ENCODE assay signal across 8 cellular contexts in the genomic region with DNA sequence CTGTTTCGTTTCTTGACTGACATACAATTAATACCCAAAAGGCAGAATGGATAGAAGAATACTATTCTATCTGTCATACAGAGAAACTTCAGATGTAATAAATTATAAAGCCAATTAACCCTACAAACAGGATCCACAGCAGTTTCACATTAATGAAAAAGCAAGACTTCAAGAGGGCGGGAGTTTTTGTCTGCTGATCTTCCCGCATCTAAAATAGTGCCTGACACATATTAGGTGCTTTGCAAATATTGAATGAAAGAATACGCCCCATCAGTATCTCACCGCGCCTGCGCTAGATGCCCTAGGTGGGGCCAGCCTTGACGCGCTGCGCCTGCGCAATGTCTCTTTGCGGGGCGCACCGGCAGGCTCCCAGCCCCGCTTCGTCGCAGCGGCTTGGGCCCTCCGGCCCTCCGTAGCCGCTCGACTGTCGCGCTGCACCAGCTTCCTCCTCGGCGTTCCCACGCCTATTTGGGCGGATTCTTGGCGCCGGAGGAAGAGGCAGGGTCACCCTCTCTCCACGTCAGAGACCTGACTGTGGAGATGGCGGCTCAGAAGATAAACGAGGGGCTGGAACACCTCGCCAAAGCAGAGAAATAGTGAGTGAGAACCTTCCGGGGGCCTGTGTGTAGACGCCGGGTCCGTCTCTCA. TPM values are rescaled to one million over a fixed set of nuclear protein-coding genes. Genes with fewer than 3 reads are reported as not detected.
DNase-seq lines count a peak whose midpoint lies in the region; ATAC-seq and TF ChIP-seq lines count a peak whose summit lies in the region.

A gene (plus strand): TSS at position 465 of the 648 bp plus-strand sequence. CDS start 76 bp downstream, at position 541.

- H3K36me3 ChIP-seq in HAP-1 (replicated peaks) (no peaks in the 10 kb centered on the region), MM.1S (replicated peaks; ENCODE audit: insufficient read depth, low read length) (no peaks in the 10 kb centered on the region), SJCRH30 (no peaks in the 10 kb centered on the region), neural progenitor cell (no peaks in the 10 kb centered on the region)

- peaks cover 9% of the 10 kb centered on the region; the same call in 1 of the 2 replicates for H3F3A ChIP-seq in MM.1S (ENCODE audit: insufficient read depth, low read length)
- H3F3A ChIP-seq in neural progenitor cell (ENCODE audit: low read depth): peaks cover 9% of the 10 kb centered on the region

- TF ChIP-seq CTCF in MM.1S (IDR thresholded peaks at IDR 0.05; ENCODE audit: low read length): no peak
- TF ChIP-seq CTCF in foreskin keratinocyte (conservative IDR thresholded peaks at IDR 0.05): no peak
- no peak for TF ChIP-seq CTCF in neural progenitor cell (IDR thresholded peaks at IDR 0.05)

- H4K20me1 ChIP-seq in MM.1S (ENCODE audit: insufficient read depth, low read length) (peaks cover 5% of the 10 kb centered on the region; the same call in 1 of the 2 replicates), neural progenitor cell (ENCODE audit: low read depth) (peaks cover 25% of the 10 kb centered on the region)

- peak; percentile 81 for ATAC-seq in foreskin keratinocyte

- H3K36me3 Mint-ChIP-seq in neural progenitor cell: peaks cover 3% of the 10 kb centered on the region

- H2AFZ ChIP-seq in MM.1S (ENCODE audit: low read length) (peak within 1 kb of the TSS; percentile 89), neural progenitor cell (replicated peaks) (peak within 1 kb of the TSS; percentile 74)

- H3K27ac ChIP-seq in MM.1S (ENCODE audit: low read length) (peak within 1 kb of the TSS; percentile 56; the same call in 1 of the 2 replicates), SJCRH30 (peak within 1 kb of the TSS; percentile 27; the same call in 1 of the 2 replicates), foreskin keratinocyte (peak within 1 kb of the TSS; percentile 24), neural progenitor cell (peak within 1 kb of the TSS; percentile 96)

- peaks cover 36% of the 10 kb centered on the region for H3K4me1 Mint-ChIP-seq in neural progenitor cell

- DNase-seq in G401 (ENCODE audit: low spot score) (peak; percentile 87), HAP-1 (ENCODE audit: low spot score in 2 of 2) (peak; percentile 78 to 89), MM.1S (peak; percentile 95), SJCRH30 (peak; percentile 75 to 87), foreskin keratinocyte (peak; percentile 72 to 83), neural progenitor cell (ENCODE audit: low spot score) (peak; percentile 96), stromal cell of bone marrow (ENCODE audit: low read depth) (peak; percentile 88)
- peak; percentile 82 for DNase-seq in activated gamma-delta T cell treated with anti-CD3 and anti-CD28 coated beads, Interleukin-2, amount 50 U/mL, for 16 hours (ENCODE audit: low read depth)

- H3K27me3 Mint-ChIP-seq in neural progenitor cell (ENCODE audit: insufficient read depth, low read depth): peaks cover 3% of the 10 kb centered on the region

- no peaks in the 10 kb centered on the region for H3K9me3 Mint-ChIP-seq in neural progenitor cell

- H3K27me3 ChIP-seq in HAP-1 (ENCODE audit: low read depth): no peaks in the 10 kb centered on the region
- H3K27me3 ChIP-seq in MM.1S (replicated peaks; ENCODE audit: insufficient read depth, low read length): no peaks in the 10 kb centered on the region
- no peaks in the 10 kb centered on the region for H3K27me3 ChIP-seq in SJCRH30
- H3K27me3 ChIP-seq in foreskin keratinocyte: no peaks in the 10 kb centered on the region
- H3K27me3 ChIP-seq in neural progenitor cell: peaks cover 5% of the 10 kb centered on the region

- in situ Hi-C loops in G401 (cut with HindIII; ENCODE audit: low sequenced_read_pairs): no loop called here
- in situ Hi-C loops in HAP-1 (cut with MboI; ENCODE audit: low sequenced_read_pairs): no loop called here

- H3K9ac ChIP-seq in MM.1S (ENCODE audit: low read length) (peak within 1 kb of the TSS; percentile 83), neural progenitor cell (peak within 1 kb of the TSS; percentile 67)

- peaks cover 5% of the 10 kb centered on the region; the same call in 1 of the 2 replicates for H3K4me1 ChIP-seq in HAP-1
- peaks cover 14% of the 10 kb centered on the region; the same call in 1 of the 2 replicates for H3K4me1 ChIP-seq in MM.1S (ENCODE audit: low read length)
- H3K4me1 ChIP-seq in SJCRH30: no peaks in the 10 kb centered on the region
- H3K4me1 ChIP-seq in foreskin keratinocyte: no peaks in the 10 kb centered on the region
- peaks cover 5% of the 10 kb centered on the region for H3K4me1 ChIP-seq in neural progenitor cell

- H3K79me2 ChIP-seq in MM.1S (ENCODE audit: low read length) (peaks cover 45% of the 10 kb centered on the region), neural progenitor cell (ENCODE audit: low read depth) (peaks cover 45% of the 10 kb centered on the region)

- peak within 1 kb of the TSS; percentile 90 for H3K27ac Mint-ChIP-seq in neural progenitor cell

- H3K9me2 ChIP-seq in MM.1S (replicated peaks; ENCODE audit: insufficient read depth, low read length): no peaks in the 10 kb centered on the region

- H3K4me2 ChIP-seq in MM.1S (ENCODE audit: low read depth, low read length) (peak within 1 kb of the TSS; percentile 96), neural progenitor cell (peak within 1 kb of the TSS; percentile 86)

- H3K9me3 ChIP-seq in HAP-1 (no peaks in the 10 kb centered on the region), MM.1S (replicated peaks; ENCODE audit: insufficient read depth, low read length) (no peaks in the 10 kb centered on the region), SJCRH30 (replicated peaks) (no peaks in the 10 kb centered on the region), neural progenitor cell (ENCODE audit: low read depth) (no peaks in the 10 kb centered on the region)

- H3K4me3 ChIP-seq in HAP-1 (peak within 1 kb of the TSS; percentile 60), MM.1S (ENCODE audit: low read length) (peak within 1 kb of the TSS; percentile 99), SJCRH30 (peak within 1 kb of the TSS; percentile 69), neural progenitor cell (peak within 1 kb of the TSS; percentile 84)

- H3K4me3 Mint-ChIP-seq in neural progenitor cell: peak within 1 kb of the TSS; percentile 97

RNA-seq across cellular contexts. Expression of the gene that starts here (rescaled TPM):
- 21.4 and 25.7 TPM in 2 replicates for total RNA-seq in G401 (2014; rRNA removed; shearing (Covaris generic))
- total RNA-seq in SJCRH30 (2014; rRNA removed; shearing (Covaris generic)): 23.8 and 25.5 TPM in 2 replicates
- total RNA-seq in foreskin keratinocyte (28.3 and 28.6 TPM in 2 replicates), neural progenitor cell (ENCODE audit: low replicate concordance) (30.1 and 56.6 TPM in 2 replicates)
- polyA plus RNA-seq in foreskin keratinocyte: 9.5 and 11.1 TPM in 2 replicates

Comparison
In these comparisons a context has a peak if more than half of its experiments do, and no peak if none do; other contexts are left out.
1. Peak in every context shown above with its lines: DNase-seq, ATAC-seq, H3K4me3 ChIP-seq and H3K27ac ChIP-seq.
2. H3K27ac ChIP-seq: peak in every context shown above with its lines; median percentile 96 in neural progenitor cell; 56 in MM.1S; 27 in SJCRH30; 24 in foreskin keratinocyte.